Comparison of ENCODE assay signal across 1 cellular context in the genomic region with DNA sequence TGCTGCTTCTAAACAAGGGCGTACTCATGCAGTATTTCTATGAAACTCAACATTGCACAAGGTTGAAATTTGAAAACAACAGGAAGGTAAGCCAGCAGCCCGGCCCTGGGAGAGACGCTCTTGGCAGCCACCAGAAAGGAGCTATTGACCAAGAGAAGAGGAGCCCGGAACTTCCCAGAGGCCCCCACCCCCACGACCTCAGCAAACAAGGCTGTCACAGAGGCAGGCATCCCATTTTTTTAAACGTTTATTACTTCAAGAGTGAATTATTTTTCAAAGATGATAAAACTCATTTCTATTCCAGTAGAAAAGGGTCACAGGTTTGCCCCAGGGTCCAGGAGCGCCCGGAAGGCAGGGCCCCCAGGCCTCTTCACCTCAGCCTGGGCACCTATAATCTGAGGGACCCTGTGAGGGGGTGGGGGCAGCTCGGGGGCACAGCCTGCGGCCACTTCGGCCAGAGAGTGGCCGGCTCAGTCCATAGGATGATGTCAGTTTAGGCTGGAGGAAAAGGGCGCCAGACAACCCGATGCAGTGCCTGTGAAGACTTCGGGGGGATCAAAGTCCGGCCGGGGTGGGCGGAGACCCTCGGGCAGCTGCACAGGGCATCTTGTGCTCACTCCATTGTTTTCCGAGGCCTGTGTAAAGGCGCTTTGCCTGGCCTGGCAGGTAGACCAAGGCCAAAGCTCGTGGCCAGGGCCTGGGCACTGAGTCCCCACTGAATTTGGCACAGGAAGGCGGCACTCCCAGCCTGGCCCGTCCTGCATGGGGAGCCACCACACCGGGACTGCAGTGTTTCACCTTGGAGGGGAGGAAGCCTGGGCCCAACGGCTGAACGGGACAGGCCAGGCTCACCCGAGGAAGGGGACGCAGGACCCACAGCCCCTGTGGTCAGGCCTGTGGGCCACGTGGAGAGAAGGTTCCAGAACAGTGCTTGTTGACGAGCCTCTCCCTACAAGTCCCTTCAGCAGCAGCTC.
A peak's percentile ranks its signal among the peaks of the same experiment; 100 is the strongest.
TF ChIP-seq lines count a peak whose summit lies in the region.

No MANE protein-coding gene starts in this region.

TF ChIP-seq in HepG2, 621 proteins besides CTCF, POLR2A, EP300 and RAD21 (continued from another document and continues in another):
- TF ChIP-seq, protein P1, sequence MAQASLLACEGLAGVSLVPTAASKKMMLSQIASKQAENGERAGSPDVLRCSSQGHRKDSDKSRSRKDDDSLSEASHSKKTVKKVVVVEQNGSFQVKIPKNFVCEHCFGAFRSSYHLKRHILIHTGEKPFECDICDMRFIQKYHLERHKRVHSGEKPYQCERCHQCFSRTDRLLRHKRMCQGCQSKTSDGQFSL (CRISPR knock-in tag; IDR thresholded peaks at IDR 0.05), result 0 out of 2 replicates have a peak, but pooled peaks have one; percentile 22
- TF ChIP-seq, protein P2, sequence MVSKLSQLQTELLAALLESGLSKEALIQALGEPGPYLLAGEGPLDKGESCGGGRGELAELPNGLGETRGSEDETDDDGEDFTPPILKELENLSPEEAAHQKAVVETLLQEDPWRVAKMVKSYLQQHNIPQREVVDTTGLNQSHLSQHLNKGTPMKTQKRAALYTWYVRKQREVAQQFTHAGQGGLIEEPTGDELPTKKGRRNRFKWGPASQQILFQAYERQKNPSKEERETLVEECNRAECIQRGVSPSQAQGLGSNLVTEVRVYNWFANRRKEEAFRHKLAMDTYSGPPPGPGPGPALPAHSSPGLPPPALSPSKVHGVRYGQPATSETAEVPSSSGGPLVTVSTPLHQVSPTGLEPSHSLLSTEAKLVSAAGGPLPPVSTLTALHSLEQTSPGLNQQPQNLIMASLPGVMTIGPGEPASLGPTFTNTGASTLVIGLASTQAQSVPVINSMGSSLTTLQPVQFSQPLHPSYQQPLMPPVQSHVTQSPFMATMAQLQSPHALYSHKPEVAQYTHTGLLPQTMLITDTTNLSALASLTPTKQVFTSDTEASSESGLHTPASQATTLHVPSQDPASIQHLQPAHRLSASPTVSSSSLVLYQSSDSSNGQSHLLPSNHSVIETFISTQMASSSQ (IDR thresholded peaks at IDR 0.05; ENCODE audit: low read depth), result no peak
- TF ChIP-seq, protein P2 (CRISPR knock-in tag; IDR thresholded peaks at IDR 0.05; ENCODE audit: borderline replicate concordance), result no peak
- TF ChIP-seq ZNF383 (CRISPR knock-in tag; IDR thresholded peaks at IDR 0.05; ENCODE audit: borderline replicate concordance) (no peak), ZNF441 (CRISPR knock-in tag; IDR thresholded peaks at IDR 0.05; ENCODE audit: borderline replicate concordance) (no peak), NFYC (CRISPR knock-in tag; IDR thresholded peaks at IDR 0.05) (no peak), ZNF207 (IDR thresholded peaks at IDR 0.05; ENCODE audit: borderline replicate concordance) (no peak), TAF1 (CRISPR knock-in tag; IDR thresholded peaks at IDR 0.05) (peak; percentile 31; the same call in 1 of the 2 replicates), NFE2L1 (CRISPR knock-in tag; IDR thresholded peaks at IDR 0.05; ENCODE audit: borderline replicate concordance) (no peak), REL (CRISPR knock-in tag; conservative IDR thresholded peaks at IDR 0.05) (no peak; the same call in 1 of the 2 replicates), ZNF496 (CRISPR knock-in tag; IDR thresholded peaks at IDR 0.05; ENCODE audit: insufficient replicate concordance) (no peak), ZNF121 (CRISPR knock-in tag; IDR thresholded peaks at IDR 0.05) (peak; percentile 81), RFX5 (IDR thresholded peaks at IDR 0.05; ENCODE audit: low read depth, low read length) (no peak), ESRRA (CRISPR knock-in tag; IDR thresholded peaks at IDR 0.05; ENCODE audit: low read depth) (no peak), ZNF296 (CRISPR knock-in tag; conservative IDR thresholded peaks at IDR 0.05) (peak; percentile 40; the same call in 1 of the 2 replicates), PLRG1 (conservative IDR thresholded peaks at IDR 0.05) (no peak), FOXK1 (CRISPR knock-in tag; IDR thresholded peaks at IDR 0.05; ENCODE audit: borderline replicate concordance, low read depth) (no peak), PHB2 (IDR thresholded peaks at IDR 0.05; ENCODE audit: partially characterized antibody) (no peak), GLI4 (CRISPR knock-in tag; IDR thresholded peaks at IDR 0.05; ENCODE audit: borderline replicate concordance) (no peak), ZNF878 (CRISPR knock-in tag; IDR thresholded peaks at IDR 0.05) (no peak), DR1 (CRISPR knock-in tag; IDR thresholded peaks at IDR 0.05) (no peak), CC2D1A (CRISPR knock-in tag; IDR thresholded peaks at IDR 0.05) (0 out of 2 replicates have a peak, but pooled peaks have one; percentile 76), FOXA1 (IDR thresholded peaks at IDR 0.05) (no peak), FOXA1 (CRISPR knock-in tag; IDR thresholded peaks at IDR 0.05) (peak; percentile 38; the same call in 1 of the 2 replicates), TAF15 (IDR thresholded peaks at IDR 0.05; ENCODE audit: low read depth, low read length, poor library complexity, severe bottlenecking) (no peak), NCOR1 (IDR thresholded peaks at IDR 0.05; ENCODE audit: borderline replicate concordance, low read length) (peak; percentile 59; the same call in 1 of the 2 replicates), ZSCAN29 (CRISPR knock-in tag; conservative IDR thresholded peaks at IDR 0.05) (no peak), MZF1 (CRISPR knock-in tag; IDR thresholded peaks at IDR 0.05; ENCODE audit: borderline replicate concordance) (0 out of 2 replicates have a peak, but pooled peaks have one; percentile 67), SP4 (CRISPR knock-in tag; IDR thresholded peaks at IDR 0.05) (peak; percentile 41; the same call in 1 of the 2 replicates), HDAC1 (CRISPR knock-in tag; IDR thresholded peaks at IDR 0.05) (peak; percentile 81), POLR2AphosphoS2 (IDR thresholded peaks at IDR 0.05; ENCODE audit: low read depth, low read length) (no peak), ZNF20 (CRISPR knock-in tag; IDR thresholded peaks at IDR 0.05) (no peak), IRX3 (CRISPR knock-in tag; IDR thresholded peaks at IDR 0.05; ENCODE audit: borderline replicate concordance, low read depth) (no peak), MXD4 (CRISPR knock-in tag; IDR thresholded peaks at IDR 0.05) (no peak), MIER3 (CRISPR knock-in tag; IDR thresholded peaks at IDR 0.05; ENCODE audit: borderline replicate concordance) (no peak; the same call in 1 of the 2 replicates), SETDB1 (CRISPR knock-in tag; IDR thresholded peaks at IDR 0.05; ENCODE audit: borderline replicate concordance) (no peak)
- TF ChIP-seq, protein P3, sequence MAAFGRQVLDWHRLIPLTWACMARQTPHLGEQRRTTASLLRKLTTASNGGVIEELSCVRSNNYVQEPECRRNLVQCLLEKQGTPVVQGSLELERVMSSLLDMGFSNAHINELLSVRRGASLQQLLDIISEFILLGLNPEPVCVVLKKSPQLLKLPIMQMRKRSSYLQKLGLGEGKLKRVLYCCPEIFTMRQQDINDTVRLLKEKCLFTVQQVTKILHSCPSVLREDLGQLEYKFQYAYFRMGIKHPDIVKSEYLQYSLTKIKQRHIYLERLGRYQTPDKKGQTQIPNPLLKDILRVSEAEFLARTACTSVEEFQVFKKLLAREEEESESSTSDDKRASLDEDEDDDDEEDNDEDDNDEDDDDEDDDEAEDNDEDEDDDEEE (CRISPR knock-in tag; IDR thresholded peaks at IDR 0.05), result no peak
- TF ChIP-seq, protein P4, sequence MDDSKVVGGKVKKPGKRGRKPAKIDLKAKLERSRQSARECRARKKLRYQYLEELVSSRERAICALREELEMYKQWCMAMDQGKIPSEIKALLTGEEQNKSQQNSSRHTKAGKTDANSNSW (CRISPR knock-in tag; IDR thresholded peaks at IDR 0.05; ENCODE audit: borderline replicate concordance), result no peak
- TF ChIP-seq, protein P5, sequence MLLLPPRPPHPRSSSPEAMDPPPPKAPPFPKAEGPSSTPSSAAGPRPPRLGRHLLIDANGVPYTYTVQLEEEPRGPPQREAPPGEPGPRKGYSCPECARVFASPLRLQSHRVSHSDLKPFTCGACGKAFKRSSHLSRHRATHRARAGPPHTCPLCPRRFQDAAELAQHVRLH (CRISPR knock-in tag; IDR thresholded peaks at IDR 0.05; ENCODE audit: borderline replicate concordance, low read depth), result peak; percentile 57; the same call in 1 of the 2 replicates
- TF ChIP-seq, protein P6, sequence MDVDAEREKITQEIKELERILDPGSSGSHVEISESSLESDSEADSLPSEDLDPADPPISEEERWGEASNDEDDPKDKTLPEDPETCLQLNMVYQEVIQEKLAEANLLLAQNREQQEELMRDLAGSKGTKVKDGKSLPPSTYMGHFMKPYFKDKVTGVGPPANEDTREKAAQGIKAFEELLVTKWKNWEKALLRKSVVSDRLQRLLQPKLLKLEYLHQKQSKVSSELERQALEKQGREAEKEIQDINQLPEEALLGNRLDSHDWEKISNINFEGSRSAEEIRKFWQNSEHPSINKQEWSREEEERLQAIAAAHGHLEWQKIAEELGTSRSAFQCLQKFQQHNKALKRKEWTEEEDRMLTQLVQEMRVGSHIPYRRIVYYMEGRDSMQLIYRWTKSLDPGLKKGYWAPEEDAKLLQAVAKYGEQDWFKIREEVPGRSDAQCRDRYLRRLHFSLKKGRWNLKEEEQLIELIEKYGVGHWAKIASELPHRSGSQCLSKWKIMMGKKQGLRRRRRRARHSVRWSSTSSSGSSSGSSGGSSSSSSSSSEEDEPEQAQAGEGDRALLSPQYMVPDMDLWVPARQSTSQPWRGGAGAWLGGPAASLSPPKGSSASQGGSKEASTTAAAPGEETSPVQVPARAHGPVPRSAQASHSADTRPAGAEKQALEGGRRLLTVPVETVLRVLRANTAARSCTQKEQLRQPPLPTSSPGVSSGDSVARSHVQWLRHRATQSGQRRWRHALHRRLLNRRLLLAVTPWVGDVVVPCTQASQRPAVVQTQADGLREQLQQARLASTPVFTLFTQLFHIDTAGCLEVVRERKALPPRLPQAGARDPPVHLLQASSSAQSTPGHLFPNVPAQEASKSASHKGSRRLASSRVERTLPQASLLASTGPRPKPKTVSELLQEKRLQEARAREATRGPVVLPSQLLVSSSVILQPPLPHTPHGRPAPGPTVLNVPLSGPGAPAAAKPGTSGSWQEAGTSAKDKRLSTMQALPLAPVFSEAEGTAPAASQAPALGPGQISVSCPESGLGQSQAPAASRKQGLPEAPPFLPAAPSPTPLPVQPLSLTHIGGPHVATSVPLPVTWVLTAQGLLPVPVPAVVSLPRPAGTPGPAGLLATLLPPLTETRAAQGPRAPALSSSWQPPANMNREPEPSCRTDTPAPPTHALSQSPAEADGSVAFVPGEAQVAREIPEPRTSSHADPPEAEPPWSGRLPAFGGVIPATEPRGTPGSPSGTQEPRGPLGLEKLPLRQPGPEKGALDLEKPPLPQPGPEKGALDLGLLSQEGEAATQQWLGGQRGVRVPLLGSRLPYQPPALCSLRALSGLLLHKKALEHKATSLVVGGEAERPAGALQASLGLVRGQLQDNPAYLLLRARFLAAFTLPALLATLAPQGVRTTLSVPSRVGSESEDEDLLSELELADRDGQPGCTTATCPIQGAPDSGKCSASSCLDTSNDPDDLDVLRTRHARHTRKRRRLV (CRISPR knock-in tag; IDR thresholded peaks at IDR 0.05), result no peak
- TF ChIP-seq, protein P7, sequence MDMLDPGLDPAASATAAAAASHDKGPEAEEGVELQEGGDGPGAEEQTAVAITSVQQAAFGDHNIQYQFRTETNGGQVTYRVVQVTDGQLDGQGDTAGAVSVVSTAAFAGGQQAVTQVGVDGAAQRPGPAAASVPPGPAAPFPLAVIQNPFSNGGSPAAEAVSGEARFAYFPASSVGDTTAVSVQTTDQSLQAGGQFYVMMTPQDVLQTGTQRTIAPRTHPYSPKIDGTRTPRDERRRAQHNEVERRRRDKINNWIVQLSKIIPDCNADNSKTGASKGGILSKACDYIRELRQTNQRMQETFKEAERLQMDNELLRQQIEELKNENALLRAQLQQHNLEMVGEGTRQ (IDR thresholded peaks at IDR 0.05; ENCODE audit: low read depth, low read length), result no peak
- TF ChIP-seq, protein P7 (CRISPR knock-in tag; IDR thresholded peaks at IDR 0.05; ENCODE audit: borderline replicate concordance), result no peak
- TF ChIP-seq, protein P8, sequence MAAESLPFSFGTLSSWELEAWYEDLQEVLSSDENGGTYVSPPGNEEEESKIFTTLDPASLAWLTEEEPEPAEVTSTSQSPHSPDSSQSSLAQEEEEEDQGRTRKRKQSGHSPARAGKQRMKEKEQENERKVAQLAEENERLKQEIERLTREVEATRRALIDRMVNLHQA (CRISPR knock-in tag; IDR thresholded peaks at IDR 0.05), result no peak
- TF ChIP-seq, protein P9, sequence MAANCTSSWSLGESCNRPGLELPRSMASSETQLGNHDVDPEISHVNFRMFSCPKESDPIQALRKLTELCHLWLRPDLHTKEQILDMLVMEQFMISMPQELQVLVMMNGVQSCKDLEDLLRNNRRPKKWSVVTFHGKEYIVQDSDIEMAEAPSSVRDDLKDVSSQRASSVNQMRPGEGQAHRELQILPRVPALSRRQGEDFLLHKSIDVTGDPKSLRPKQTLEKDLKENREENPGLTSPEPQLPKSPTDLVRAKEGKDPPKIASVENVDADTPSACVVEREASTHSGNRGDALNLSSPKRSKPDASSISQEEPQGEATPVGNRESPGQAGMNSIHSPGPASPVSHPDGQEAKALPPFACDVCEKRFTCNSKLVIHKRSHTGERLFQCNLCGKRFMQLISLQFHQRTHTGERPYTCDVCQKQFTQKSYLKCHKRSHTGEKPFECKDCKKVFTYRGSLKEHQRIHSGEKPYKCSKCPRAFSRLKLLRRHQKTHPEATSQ (CRISPR knock-in tag; IDR thresholded peaks at IDR 0.05; ENCODE audit: borderline replicate concordance), result no peak
- TF ChIP-seq, protein P10, sequence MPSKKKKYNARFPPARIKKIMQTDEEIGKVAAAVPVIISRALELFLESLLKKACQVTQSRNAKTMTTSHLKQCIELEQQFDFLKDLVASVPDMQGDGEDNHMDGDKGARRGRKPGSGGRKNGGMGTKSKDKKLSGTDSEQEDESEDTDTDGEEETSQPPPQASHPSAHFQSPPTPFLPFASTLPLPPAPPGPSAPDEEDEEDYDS (CRISPR knock-in tag; IDR thresholded peaks at IDR 0.05), result peak; percentile 31; the same call in 1 of the 2 replicates
